20 cellular contexts compared by ENCODE assay signal in genomic region chr13:112751617-112752016, GRCh38.
A peak's percentile ranks its signal among the peaks of the same experiment; 100 is the strongest.
DNase-seq lines count a peak whose midpoint lies in the region; ATAC-seq and TF ChIP-seq lines count a peak whose summit lies in the region.
"Had no signal": no experiment of that assay in that cellular context is flagged by ENCODE, and none has a peak within 500 bp of the region (broad histone marks: within the 10 kb centered on the region; RNA-seq: fewer than 3 reads in every experiment).

No MANE protein-coding gene starts in this region.

- H3K4me3 ChIP-seq in neural progenitor cell (no peak overlapping the region), mammary epithelial cell (replicated peaks in 1 of 3; ENCODE audit: insufficient read depth in 1 of 3, low read depth in 2 of 3, low read length in 3 of 3) (no peak overlapping the region)
- H3K4me3 ChIP-seq: GM12878, K562 had no signal

- H4K20me1 ChIP-seq in neural progenitor cell (ENCODE audit: low read depth) (peaks cover 7% of the 10 kb centered on the region), mammary epithelial cell (ENCODE audit: insufficient read depth, low read length) (no peaks in the 10 kb centered on the region)

- no peaks in the 10 kb centered on the region for H3K36me3 ChIP-seq in neural progenitor cell
- H3K36me3 ChIP-seq in mammary epithelial cell (ENCODE audit: insufficient read depth, low read length) = no peaks in the 10 kb centered on the region
- H3K36me3 ChIP-seq: BE2C had no signal

- H3K4me1 Mint-ChIP-seq in activated naive CD4-positive, alpha-beta T cell treated with anti-CD3 and anti-CD28 coated beads, Interleukin-2, amount 50 U/mL, for 24 hours = peaks cover 24% of the 10 kb centered on the region
- peaks cover 36% of the 10 kb centered on the region for H3K4me1 Mint-ChIP-seq in neural progenitor cell

- H3K9me3 Mint-ChIP-seq in activated naive CD4-positive, alpha-beta T cell treated with anti-CD3 and anti-CD28 coated beads, Interleukin-2, amount 50 U/mL, for 24 hours = no peaks in the 10 kb centered on the region
- no peaks in the 10 kb centered on the region for H3K9me3 Mint-ChIP-seq in neural progenitor cell
- H3K9me3 Mint-ChIP-seq: CD4-positive, alpha-beta memory T cell had no signal

- peaks cover 3% of the 10 kb centered on the region for H3F3A ChIP-seq in neural progenitor cell (ENCODE audit: low read depth)

- 99% methylated on average over 7 of the region's 7 CpGs for WGBS in mammary epithelial cell (ENCODE audit: low coverage, missing lambda C conversion rate)

- dilution Hi-C loops in mammary epithelial cell (cut with HindIII; ENCODE audit: low sequenced_read_pairs) = no loop called here

- H3K27me3 Mint-ChIP-seq in activated naive CD4-positive, alpha-beta T cell treated with anti-CD3 and anti-CD28 coated beads, Interleukin-2, amount 50 U/mL, for 24 hours = no peaks in the 10 kb centered on the region
- H3K27me3 Mint-ChIP-seq in neural progenitor cell (ENCODE audit: insufficient read depth, low read depth) = peaks cover 4% of the 10 kb centered on the region
- H3K27me3 Mint-ChIP-seq: CD4-positive, alpha-beta memory T cell had no signal

- no peak overlapping the region for H3K4me3 Mint-ChIP-seq in activated naive CD4-positive, alpha-beta T cell treated with anti-CD3 and anti-CD28 coated beads, Interleukin-2, amount 50 U/mL, for 24 hours
- no peak overlapping the region for H3K4me3 Mint-ChIP-seq in neural progenitor cell
- H3K4me3 Mint-ChIP-seq: CD4-positive, alpha-beta memory T cell had no signal

- in situ Hi-C loops in mammary epithelial cell (cut with MboI; ENCODE audit: low sequenced_read_pairs in 2 of 2) = no loop called here

- no TSS peak for BruUV-seq in mammary epithelial cell (replicated peaks; lab: Mats Ljungman, UMichigan)

- no peaks in the 10 kb centered on the region for H3K9me3 ChIP-seq in neural progenitor cell (ENCODE audit: low read depth)
- no peaks in the 10 kb centered on the region for H3K9me3 ChIP-seq in mammary epithelial cell (replicated peaks; ENCODE audit: insufficient read depth, low read length)
- H3K9me3 ChIP-seq: BE2C had no signal

- H2AFZ ChIP-seq in neural progenitor cell (replicated peaks) = no peak overlapping the region
- no peak overlapping the region for H2AFZ ChIP-seq in mammary epithelial cell (ENCODE audit: low read depth, low read length)

- H3K4me2 ChIP-seq in neural progenitor cell = no peak overlapping the region
- no peak overlapping the region for H3K4me2 ChIP-seq in mammary epithelial cell (ENCODE audit: insufficient read depth, low read depth, low read length)

- H3K4me1 ChIP-seq in neural progenitor cell (peaks cover 7% of the 10 kb centered on the region), mammary epithelial cell (ENCODE audit: insufficient read depth, low read length) (peaks cover 17% of the 10 kb centered on the region)
- H3K4me1 ChIP-seq: BE2C had no signal

- intact Hi-C loops in mammary epithelial cell (cut with micrococcal nuclease) = no loop called here

- H3K79me2 ChIP-seq in neural progenitor cell (ENCODE audit: low read depth) = peaks cover 40% of the 10 kb centered on the region
- peaks cover 23% of the 10 kb centered on the region for H3K79me2 ChIP-seq in mammary epithelial cell (ENCODE audit: insufficient read depth, low read length)

- peak overlapping the region; percentile 35 for H3K27ac Mint-ChIP-seq in activated naive CD4-positive, alpha-beta T cell treated with anti-CD3 and anti-CD28 coated beads, Interleukin-2, amount 50 U/mL, for 24 hours
- H3K27ac Mint-ChIP-seq in neural progenitor cell = peak overlapping the region; percentile 76

- no peak for ATAC-seq in GM21360 (IDR thresholded peaks at IDR 0.05; ENCODE audit: unreplicated experiment)
- ATAC-seq: GM12878, K562 had no signal

- H3K27me3 ChIP-seq in neural progenitor cell (no peaks in the 10 kb centered on the region), mammary epithelial cell (ENCODE audit: insufficient read depth, low read length) (no peaks in the 10 kb centered on the region)
- H3K27me3 ChIP-seq: BE2C had no signal

- no peak for DNase-seq in activated naive CD4-positive, alpha-beta T cell treated with Interleukin-2 at 50 U/mL for 16 hours
- DNase-seq in neural progenitor cell (ENCODE audit: low spot score) = no peak
- no peak for DNase-seq in mammary epithelial cell
- no peak for DNase-seq in C1 segment of cervical spinal cord (lab: John Stamatoyannopoulos, UW)
- no peak for DNase-seq in NCI-H748 treated with DMSO at 0.1 percent for 48 hours (lab: John Stamatoyannopoulos, UW)
- DNase-seq: BE2C; Calu3; CD4-positive, alpha-beta memory T cell; DMS53; DND-41; EL; GOT3; H7; IMR-90 had no signal

- no peak for TF ChIP-seq CTCF in neural progenitor cell (IDR thresholded peaks at IDR 0.05)
- TF ChIP-seq CTCF in mammary epithelial cell (conservative IDR thresholded peaks at IDR 0.05 in 1 of 2, IDR thresholded peaks at IDR 0.05 in 1 of 2; ENCODE audit: extremely low read depth in 1 of 2, insufficient read depth in 1 of 2, low read depth in 1 of 2, low read length in 2 of 2) = no peak

- CTCF ChIA-PET in mammary epithelial cell (lab: Charles Lee; ENCODE audit: low non-redundant PET) = no interaction called here

- H3K9ac ChIP-seq in neural progenitor cell = no peak overlapping the region
- H3K9ac ChIP-seq in mammary epithelial cell (ENCODE audit: insufficient read depth, low read length) = no peak overlapping the region

- H3K27ac ChIP-seq in cingulate gyrus (ENCODE audit: low read depth, low read length) = peak overlapping the region; percentile 8
- no peak overlapping the region for H3K27ac ChIP-seq in neural progenitor cell
- H3K27ac ChIP-seq in mammary epithelial cell (ENCODE audit: insufficient read depth, low read depth, low read length) = no peak overlapping the region
- H3K27ac ChIP-seq: C4-2B had no signal

- no peaks in the 10 kb centered on the region for H3K36me3 Mint-ChIP-seq in activated naive CD4-positive, alpha-beta T cell treated with anti-CD3 and anti-CD28 coated beads, Interleukin-2, amount 50 U/mL, for 24 hours
- H3K36me3 Mint-ChIP-seq in neural progenitor cell = peaks cover 6% of the 10 kb centered on the region
